In the genomic region with DNA sequence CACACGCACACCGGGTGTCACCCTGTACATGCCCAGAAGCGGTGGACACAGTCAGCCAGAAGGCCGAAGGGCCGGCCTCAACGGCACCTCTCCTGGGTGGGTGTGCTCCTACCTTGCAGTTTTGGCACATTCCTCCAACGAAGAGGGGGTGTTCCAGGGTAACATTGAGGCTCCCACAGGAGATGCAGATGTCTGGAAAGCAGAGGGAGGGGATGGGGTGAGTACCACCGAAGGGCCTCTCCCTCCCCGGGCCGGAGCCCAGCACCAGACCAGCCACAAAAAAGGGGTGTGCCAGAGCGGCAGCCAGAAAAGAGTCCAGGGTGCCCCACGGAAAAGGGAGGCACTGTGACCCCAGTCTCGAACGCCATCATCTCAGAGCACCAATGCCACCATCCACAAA, we compare ENCODE assay signal across 28 cellular contexts.
"Had no signal": no experiment of that assay in that cellular context is flagged by ENCODE, and none has a peak within 500 bp of the region (broad histone marks: within the 10 kb centered on the region; RNA-seq: fewer than 3 reads in every experiment).

No MANE protein-coding gene starts in this region.

- H3K4me3 ChIP-seq: ascending aorta, breast epithelium, cardiac muscle cell, coronary artery, dorsolateral prefrontal cortex, heart left ventricle had no signal

- H3K27ac Mint-ChIP-seq: activated CD4-positive, alpha-beta memory T cell treated with anti-CD3 and anti-CD28 coated beads for 36 hours; activated CD4-positive, alpha-beta T cell treated with anti-CD3 and anti-CD28 coated beads for 36 hours; activated CD4-positive, alpha-beta T cell treated with anti-CD3 and anti-CD28 coated beads, Interleukin-2, amount 10 ng/mL, durations not matched to agents 24 days and 14 days; activated naive CD8-positive, alpha-beta T cell treated with anti-CD3 and anti-CD28 coated beads, Interleukin-2, amount 10 ng/mL, durations not matched to agents 7 days and 5 days; activated T-helper 17 cell treated with anti-CD3 and anti-CD28 coated beads, Interleukin-2, amount 50 U/mL, for 72 hours; brain; dendritic cell treated with granulocyte-macrophage colony-stimulating factor and Interleukin-4, amounts not matched to agents 40 ng/mL and 50 ng/mL, for 4 days; endodermal cell had no signal

- H3K27me3 Mint-ChIP-seq: activated CD4-positive, alpha-beta memory T cell treated with anti-CD3 and anti-CD28 coated beads for 36 hours; activated CD4-positive, alpha-beta T cell treated with anti-CD3 and anti-CD28 coated beads for 36 hours; activated CD4-positive, alpha-beta T cell treated with anti-CD3 and anti-CD28 coated beads, Interleukin-2, amount 10 ng/mL, durations not matched to agents 24 days and 14 days; activated naive CD8-positive, alpha-beta T cell treated with anti-CD3 and anti-CD28 coated beads, Interleukin-2, amount 10 ng/mL, durations not matched to agents 7 days and 5 days; activated T-helper 17 cell treated with anti-CD3 and anti-CD28 coated beads, Interleukin-2, amount 50 U/mL, for 72 hours; brain; central memory CD8-positive, alpha-beta T cell; dendritic cell treated with granulocyte-macrophage colony-stimulating factor and Interleukin-4, amounts not matched to agents 40 ng/mL and 50 ng/mL, for 4 days had no signal

- H3K9me3 Mint-ChIP-seq: activated CD4-positive, alpha-beta memory T cell treated with anti-CD3 and anti-CD28 coated beads for 36 hours; activated CD4-positive, alpha-beta T cell treated with anti-CD3 and anti-CD28 coated beads, Interleukin-2, amount 10 ng/mL, durations not matched to agents 24 days and 14 days; activated naive CD4-positive, alpha-beta T cell treated with anti-CD3 and anti-CD28 coated beads, Interleukin-2, amount 50 U/mL, for 72 hours; activated naive CD8-positive, alpha-beta T cell treated with anti-CD3 and anti-CD28 coated beads, Interleukin-2, amount 10 ng/mL, durations not matched to agents 7 days and 5 days; activated T-cell treated with anti-CD3 and anti-CD28 coated beads, Interleukin-2, amount 50 U/mL, for 4 hours; activated T-helper 17 cell treated with anti-CD3 and anti-CD28 coated beads, Interleukin-2, amount 50 U/mL, for 72 hours; brain; central memory CD8-positive, alpha-beta T cell; dendritic cell treated with granulocyte-macrophage colony-stimulating factor and Interleukin-4, amounts not matched to agents 40 ng/mL and 50 ng/mL, for 4 days; endodermal cell had no signal

- H3K9me3 ChIP-seq: ascending aorta, breast epithelium, heart left ventricle had no signal

- H3K4me1 Mint-ChIP-seq: activated CD4-positive, alpha-beta T cell treated with anti-CD3 and anti-CD28 coated beads for 36 hours had no signal

- H3K27me3 ChIP-seq: ascending aorta, breast epithelium, cardiac muscle cell, dorsolateral prefrontal cortex, heart left ventricle had no signal

- ATAC-seq: activated CD4-positive, alpha-beta T cell treated with anti-CD3 and anti-CD28 coated beads for 36 hours; activated naive CD4-positive, alpha-beta T cell treated with anti-CD3 and anti-CD28 coated beads, Interleukin-2, amount 50 U/mL, for 72 hours; activated T-cell treated with anti-CD3 and anti-CD28 coated beads, Interleukin-2, amount 50 U/mL, for 4 hours; activated T-helper 17 cell treated with anti-CD3 and anti-CD28 coated beads, Interleukin-2, amount 50 U/mL, for 72 hours; esophagus mucosa; heart left ventricle had no signal

- DNase-seq: activated CD4-positive, alpha-beta memory T cell treated with anti-CD3 and anti-CD28 coated beads for 36 hours; activated CD4-positive, alpha-beta T cell treated with anti-CD3 and anti-CD28 coated beads for 36 hours; activated CD4-positive, alpha-beta T cell treated with anti-CD3 and anti-CD28 coated beads, Interleukin-2, amount 10 ng/mL, durations not matched to agents 24 days and 14 days; activated CD4-positive, CD25-positive, alpha-beta regulatory T cell; activated CD4-positive, CD25-positive, alpha-beta regulatory T cell treated with anti-CD3 and anti-CD28 coated beads, Interleukin-2, amount 50 U/mL, for 72 hours; activated CD8-positive, alpha-beta memory T cell treated with anti-CD3 and anti-CD28 coated beads for 24 hours; activated effector memory CD4-positive, alpha-beta T cell treated with Interleukin-2 at 50 U/mL for 16 hours; activated gamma-delta T cell treated with Interleukin-2 at 50 U/mL for 16 hours; activated naive CD4-positive, alpha-beta T cell treated with Interleukin-2 at 50 U/mL for 16 hours; activated naive CD8-positive, alpha-beta T cell treated with anti-CD3 and anti-CD28 coated beads, Interleukin-2, amount 10 ng/mL, durations not matched to agents 7 days and 5 days; activated T-cell treated with anti-CD3 and anti-CD28 coated beads, Interleukin-2, amount 50 U/mL, for 4 hours; dorsolateral prefrontal cortex; effector memory CD4-positive, alpha-beta T cell; endodermal cell; foreskin fibroblast; glutamatergic neuron; T-helper 2 cell had no signal

- H3K27ac ChIP-seq: ascending aorta, breast epithelium, cardiac muscle cell, coronary artery, heart left ventricle had no signal

- H3K4me1 ChIP-seq: ascending aorta, breast epithelium, heart left ventricle had no signal

- H3K4me3 Mint-ChIP-seq: activated CD4-positive, alpha-beta memory T cell treated with anti-CD3 and anti-CD28 coated beads for 36 hours; activated CD4-positive, alpha-beta T cell treated with anti-CD3 and anti-CD28 coated beads for 36 hours; activated CD4-positive, alpha-beta T cell treated with anti-CD3 and anti-CD28 coated beads, Interleukin-2, amount 10 ng/mL, durations not matched to agents 24 days and 14 days; activated naive CD8-positive, alpha-beta T cell treated with anti-CD3 and anti-CD28 coated beads, Interleukin-2, amount 10 ng/mL, durations not matched to agents 7 days and 5 days; activated T-cell treated with anti-CD3 and anti-CD28 coated beads, Interleukin-2, amount 50 U/mL, for 4 hours; activated T-helper 17 cell treated with anti-CD3 and anti-CD28 coated beads, Interleukin-2, amount 50 U/mL, for 72 hours; brain; central memory CD8-positive, alpha-beta T cell; dendritic cell treated with granulocyte-macrophage colony-stimulating factor and Interleukin-4, amounts not matched to agents 40 ng/mL and 50 ng/mL, for 4 days; endodermal cell had no signal
